Comparison of ENCODE assay signal across 2 cellular contexts in genomic region chr5:155021858-155022257, GRCh38.
A peak's percentile ranks its signal among the peaks of the same experiment; 100 is the strongest.
TF ChIP-seq lines count a peak whose summit lies in the region.

No MANE protein-coding gene starts in this region.

TF ChIP-seq in HepG2, 621 proteins besides CTCF, POLR2A, EP300 and RAD21 (continues in another document):
- TF ChIP-seq ZNF512 (CRISPR knock-in tag; IDR thresholded peaks at IDR 0.05) (no peak), ZNF777 (CRISPR knock-in tag; IDR thresholded peaks at IDR 0.05) (no peak), CEBPG (CRISPR knock-in tag; IDR thresholded peaks at IDR 0.05) (no peak), USF2 (IDR thresholded peaks at IDR 0.05; ENCODE audit: low read depth, low read length) (peak; percentile 5; the same call in 1 of the 2 replicates), USF2 (CRISPR knock-in tag; IDR thresholded peaks at IDR 0.05; ENCODE audit: borderline replicate concordance) (no peak), ZIK1 (CRISPR knock-in tag; IDR thresholded peaks at IDR 0.05; ENCODE audit: borderline replicate concordance, low read depth) (no peak), ZNF644 (CRISPR knock-in tag; IDR thresholded peaks at IDR 0.05; ENCODE audit: low read depth) (no peak), TEAD2 (CRISPR knock-in tag; IDR thresholded peaks at IDR 0.05) (no peak), ZNF143 (CRISPR knock-in tag; IDR thresholded peaks at IDR 0.05) (0 out of 2 replicates have a peak, but pooled peaks have one; percentile 42), HNF1A (IDR thresholded peaks at IDR 0.05; ENCODE audit: low read depth) (no peak), HNF1A (CRISPR knock-in tag; IDR thresholded peaks at IDR 0.05; ENCODE audit: borderline replicate concordance) (no peak), PRMT3 (CRISPR knock-in tag; IDR thresholded peaks at IDR 0.05; ENCODE audit: borderline replicate concordance, low read depth) (no peak), PTBP1 (IDR thresholded peaks at IDR 0.05; ENCODE audit: low read depth, low read length, poor library complexity, severe bottlenecking) (no peak), PHB2 (IDR thresholded peaks at IDR 0.05; ENCODE audit: partially characterized antibody) (no peak), THAP11 (CRISPR knock-in tag; IDR thresholded peaks at IDR 0.05) (peak; percentile 78), ZFP37 (CRISPR knock-in tag; IDR thresholded peaks at IDR 0.05; ENCODE audit: borderline replicate concordance) (no peak), ZNF660 (CRISPR knock-in tag; IDR thresholded peaks at IDR 0.05; ENCODE audit: borderline replicate concordance, low read depth) (no peak), PHF20 (CRISPR knock-in tag; IDR thresholded peaks at IDR 0.05) (no peak), ZBTB20 (CRISPR knock-in tag; IDR thresholded peaks at IDR 0.05; ENCODE audit: borderline replicate concordance, low read depth) (no peak), ZXDC (CRISPR knock-in tag; IDR thresholded peaks at IDR 0.05) (no peak), ZNF331 (CRISPR knock-in tag; IDR thresholded peaks at IDR 0.05) (no peak)

TF ChIP-seq in IMR-90, 13 proteins besides CTCF, POLR2A, EP300 and RAD21:
- TF ChIP-seq SMC3 (IDR thresholded peaks at IDR 0.05; ENCODE audit: low read depth, low read length) (no peak), MXI1 (IDR thresholded peaks at IDR 0.05; ENCODE audit: borderline replicate concordance, low read depth, low read length) (no peak), FOS (IDR thresholded peaks at IDR 0.05; ENCODE audit: low read depth, low read length) (no peak), RFX5 (IDR thresholded peaks at IDR 0.05; ENCODE audit: low read depth, low read length) (no peak), NFE2L2 (IDR thresholded peaks at IDR 0.05; ENCODE audit: low read depth, low read length) (no peak), CEBPB (IDR thresholded peaks at IDR 0.05; ENCODE audit: low read depth, low read length) (no peak), USF2 (IDR thresholded peaks at IDR 0.05; ENCODE audit: low read depth, low read length) (peak; percentile 14; the same call in 1 of the 2 replicates)
